In the genomic region with DNA sequence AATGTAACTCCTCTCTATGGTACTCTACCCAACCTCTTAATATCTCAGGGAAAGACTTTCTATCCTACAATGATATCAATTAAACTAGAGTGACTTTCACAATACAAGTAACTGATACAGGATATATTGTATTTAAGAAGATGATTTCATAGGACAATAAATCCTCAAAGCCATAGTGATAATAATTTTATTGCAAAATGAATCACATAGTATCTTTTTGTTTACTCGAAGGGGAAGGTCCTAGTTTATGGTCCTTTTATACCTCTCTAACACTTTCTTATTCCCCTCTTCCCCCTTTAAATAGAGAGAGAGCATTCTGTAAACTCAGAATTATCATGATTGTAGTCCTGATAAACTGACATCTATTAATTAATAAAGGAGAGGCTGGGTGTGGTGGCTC, we compare ENCODE assay signal across 7 cellular contexts.
"Had no signal": no experiment of that assay in that cellular context is flagged by ENCODE, and none has a peak within 500 bp of the region (broad histone marks: within the 10 kb centered on the region; RNA-seq: fewer than 3 reads in every experiment).

No MANE protein-coding gene starts in this region.

- DNase-seq: IMR-90, KBM-7, KG1 had no signal

- H3K4me3 ChIP-seq: K562 had no signal

- H3K4me1 Mint-ChIP-seq: IgD-negative memory B cell had no signal

- H3K27ac Mint-ChIP-seq: IgD-negative memory B cell had no signal

- H3K4me3 Mint-ChIP-seq: IgD-negative memory B cell had no signal

- H3K27ac ChIP-seq: HL-60 had no signal

- ATAC-seq: HepG2, K562 had no signal
